8 cellular contexts compared by ENCODE assay signal in genomic region chr11:33829430-33830141, GRCh38. TPM values are rescaled to one million over a fixed set of nuclear protein-coding genes. Genes with fewer than 3 reads are reported as not detected.
DNase-seq lines count a peak whose midpoint lies in the region; ATAC-seq and TF ChIP-seq lines count a peak whose summit lies in the region.

No MANE protein-coding gene starts in this region.

- TF ChIP-seq CTCF in esophagus squamous epithelium (IDR thresholded peaks at IDR 0.05) = peak; percentile 36 to 80 (median 64)

- H3K27me3 ChIP-seq in esophagus squamous epithelium = peaks cover 8 to 79% (median 9%) of the 10 kb centered on the region in 4 donors
- H3K27me3 ChIP-seq in muscle layer of colon (ENCODE audit: control insufficient read depth in 1 of 2, insufficient read depth in 2 of 2, low read length in 2 of 2) = peaks cover 0 to 17% of the 10 kb centered on the region in 2 donors

- H3K27ac Mint-ChIP-seq in stimulated activated naive CD8-positive, alpha-beta T cell treated with anti-CD3 and anti-CD28 coated beads, Interleukin-15, amount 100 ng/mL, for 72 hours = no peak overlapping the region

- intact Hi-C loops in esophagus squamous epithelium (cut with DNase I) = no loop called here

- H3K9me3 ChIP-seq in esophagus squamous epithelium (no peaks in the 10 kb centered on the region), muscle layer of colon (ENCODE audit: low read length) (no peaks in the 10 kb centered on the region)

- H3K9ac ChIP-seq in muscle layer of colon (ENCODE audit: low read length) = no peak overlapping the region

- H3K27ac ChIP-seq in esophagus squamous epithelium (no peak overlapping the region), muscle layer of colon (ENCODE audit: low read depth, low read length) (no peak overlapping the region)

- H3K4me1 ChIP-seq in esophagus squamous epithelium (peaks cover 5 to 11% (median 9%) of the 10 kb centered on the region in 3 donors), muscle layer of colon (ENCODE audit: insufficient read depth, low read length) (peaks cover 8% of the 10 kb centered on the region)

- no peak for TF ChIP-seq POLR2A in esophagus squamous epithelium (IDR thresholded peaks at IDR 0.05)

- peaks cover 12% of the 10 kb centered on the region for H3K4me1 Mint-ChIP-seq in stimulated activated naive CD8-positive, alpha-beta T cell treated with anti-CD3 and anti-CD28 coated beads, Interleukin-15, amount 100 ng/mL, for 72 hours

- no peaks in the 10 kb centered on the region for H3K36me3 ChIP-seq in esophagus squamous epithelium
- no peaks in the 10 kb centered on the region for H3K36me3 ChIP-seq in muscle layer of colon (ENCODE audit: insufficient read depth, low read length)

- 11 to 18% methylated on average over 9 to 10 of the region's 10 CpGs for WGBS in esophagus squamous epithelium, 2 donors

- H3K27me3 Mint-ChIP-seq in stimulated activated naive CD8-positive, alpha-beta T cell treated with anti-CD3 and anti-CD28 coated beads, Interleukin-15, amount 100 ng/mL, for 72 hours = peaks cover 56% of the 10 kb centered on the region

- H3K4me3 Mint-ChIP-seq in stimulated activated naive CD8-positive, alpha-beta T cell treated with anti-CD3 and anti-CD28 coated beads, Interleukin-15, amount 100 ng/mL, for 72 hours = peak overlapping the region; percentile 82 to 84

- H3K9me3 Mint-ChIP-seq in stimulated activated naive CD8-positive, alpha-beta T cell treated with anti-CD3 and anti-CD28 coated beads, Interleukin-15, amount 100 ng/mL, for 72 hours = no peaks in the 10 kb centered on the region

- H3K4me3 ChIP-seq in esophagus squamous epithelium = peak overlapping the region; percentile 19 to 66 (median 42)
- H3K4me3 ChIP-seq in muscle layer of colon (ENCODE audit: low read depth in 1 of 2, low read length in 2 of 2) = peak overlapping the region; percentile 54 to 72

- peak; percentile 78 for ATAC-seq in HG03159 (IDR thresholded peaks at IDR 0.05; ENCODE audit: unreplicated experiment)
- peak; percentile 93 for ATAC-seq in stimulated activated naive CD8-positive, alpha-beta T cell treated with anti-CD3 and anti-CD28 coated beads, Interleukin-15, amount 100 ng/mL, for 72 hours

- peak; percentile 47 for DNase-seq in NCI-H2029 treated with DMSO at 0.1 percent for 48 hours (lab: John Stamatoyannopoulos, UW)
- no peak for DNase-seq in NCI-H2029 (lab: John Stamatoyannopoulos, UW)
- peak; percentile 75 for DNase-seq in NCI-H82 (lab: John Stamatoyannopoulos, UW)
- DNase-seq in activated T-cell treated with anti-CD3 and anti-CD28 coated beads for 24 hours (ENCODE audit: low read depth) = peak; percentile 38
- DNase-seq in esophagus squamous epithelium (lab: John Stamatoyannopoulos, UW) = no peak
- peak; percentile 56 to 64 for DNase-seq in stimulated activated naive CD8-positive, alpha-beta T cell treated with anti-CD3 and anti-CD28 coated beads, Interleukin-15, amount 100 ng/mL, for 72 hours

RNA-seq across cellular contexts. Expression of gene FBXO3, which starts 55.3 kb away (rescaled TPM):
- 10 to 100 TPM; 27.3 to 43.9 (median 34.4) TPM for total RNA-seq in esophagus squamous epithelium

Comparison
In these comparisons a context has a peak if more than half of its experiments do, and no peak if none do; other contexts are left out.
1. DNase-seq: peak in NCI-H2029 treated with DMSO at 0.1 percent for 48 hours (single experiment), NCI-H82 (single experiment), activated T-cell treated with anti-CD3 and anti-CD28 coated beads for 24 hours (single experiment) and stimulated activated naive CD8-positive, alpha-beta T cell treated with anti-CD3 and anti-CD28 coated beads, Interleukin-15, amount 100 ng/mL, for 72 hours (2 of 2); none in NCI-H2029 (single experiment) and esophagus squamous epithelium (single experiment).